29 cellular contexts compared by ENCODE assay signal in genomic region chr4:48369248-48369647, GRCh38. TPM values are rescaled to one million over a fixed set of nuclear protein-coding genes. Genes with fewer than 3 reads are reported as not detected.
DNase-seq lines count a peak whose midpoint lies in the region; ATAC-seq, FAIRE-seq and TF ChIP-seq lines count a peak whose summit lies in the region.
"Had no signal": no experiment of that assay in that cellular context is flagged by ENCODE, and none has a peak within 500 bp of the region (broad histone marks: within the 10 kb centered on the region; RNA-seq: fewer than 3 reads in every experiment).

No MANE protein-coding gene starts in this region.

- peaks cover 15% of the 10 kb centered on the region for H3K36me3 Mint-ChIP-seq in CD8-positive, alpha-beta T cell
- H3K36me3 Mint-ChIP-seq in HFFc6 (ENCODE audit: low read depth), result no peaks in the 10 kb centered on the region

- no peak for ATAC-seq in CD8-positive, alpha-beta T cell
- ATAC-seq in GM12878, result no peak
- no peak for ATAC-seq in right cardiac atrium
- ATAC-seq in GM21717 (IDR thresholded peaks at IDR 0.05; ENCODE audit: unreplicated experiment), result no peak
- ATAC-seq: activated CD8-positive, alpha-beta memory T cell treated with anti-CD3 and anti-CD28 coated beads, Interleukin-2, amount 10 ng/mL, durations not matched to agents 7 days and 5 days; stimulated activated naive B cell treated with anti-CD40 and anti-IgM and Interleukin-4, amounts not matched to agents 10 μg/mL and 1 μg/mL and 100 μg/mL, for 72 hours had no signal

- H3K4me1 ChIP-seq in CD8-positive, alpha-beta T cell (ENCODE audit: insufficient read depth, low read length), result peaks cover 10% of the 10 kb centered on the region
- H3K4me1 ChIP-seq in GM12878 (ENCODE audit: control insufficient read depth, insufficient read depth, low read length), result no peaks in the 10 kb centered on the region
- no peaks in the 10 kb centered on the region for H3K4me1 ChIP-seq in right cardiac atrium (ENCODE audit: control insufficient read depth, insufficient read depth, low read length)
- H3K4me1 ChIP-seq: testis had no signal

- no peaks in the 10 kb centered on the region for H3K9me3 ChIP-seq in CD8-positive, alpha-beta T cell (ENCODE audit: low read length)
- H3K9me3 ChIP-seq in GM12878 (replicated peaks; ENCODE audit: control insufficient read depth, insufficient read depth, low read length), result no peaks in the 10 kb centered on the region; the same call in 2 of the 3 replicates
- no peaks in the 10 kb centered on the region for H3K9me3 ChIP-seq in right cardiac atrium (ENCODE audit: control insufficient read depth, low read length)
- H3K9me3 ChIP-seq: testis had no signal

- no peak overlapping the region for H2AFZ ChIP-seq in GM12878 (ENCODE audit: control insufficient read depth, low read depth, low read length)

- H3K4me2 ChIP-seq in GM12878 (ENCODE audit: control insufficient read depth, insufficient read depth), result no peak overlapping the region
- H3K4me2 ChIP-seq: BLaER1, KMS-11 had no signal

- no peaks in the 10 kb centered on the region for H3K27me3 ChIP-seq in CD8-positive, alpha-beta T cell (ENCODE audit: insufficient read depth, low read length)
- H3K27me3 ChIP-seq in GM12878 (replicated peaks in 1 of 2; ENCODE audit: control insufficient read depth in 2 of 2, insufficient read depth in 2 of 2, low read length in 1 of 2), result no peaks in the 10 kb centered on the region
- no peaks in the 10 kb centered on the region for H3K27me3 ChIP-seq in right cardiac atrium (ENCODE audit: control insufficient read depth, insufficient read depth)
- H3K27me3 ChIP-seq: BLaER1, cardiac muscle cell, testis had no signal

- peaks cover 12% of the 10 kb centered on the region for H3K79me2 ChIP-seq in GM12878 (ENCODE audit: control insufficient read depth, insufficient read depth, low read length)

- H3K9ac ChIP-seq in GM12878 (ENCODE audit: control insufficient read depth, insufficient read depth, low read length), result no peak overlapping the region
- H3K9ac ChIP-seq: BLaER1, KMS-11 had no signal

- no peaks in the 10 kb centered on the region for H4K20me1 ChIP-seq in GM12878 (ENCODE audit: control insufficient read depth, insufficient read depth)

- TF ChIP-seq EP300 in GM12878 (IDR thresholded peaks at IDR 0.05; ENCODE audit: borderline replicate concordance in 1 of 2, control insufficient read depth in 1 of 2, low read depth in 2 of 2, low read length in 2 of 2), result no peak

- H3K9me3 Mint-ChIP-seq in CD8-positive, alpha-beta T cell, result no peaks in the 10 kb centered on the region
- peaks cover 5% of the 10 kb centered on the region; the same call in 1 of the 2 replicates for H3K9me3 Mint-ChIP-seq in HFFc6
- H3K9me3 Mint-ChIP-seq: stimulated activated naive B cell treated with anti-CD40 and anti-IgM and Interleukin-4, amounts not matched to agents 10 μg/mL and 1 μg/mL and 100 μg/mL, for 72 hours had no signal

- SMC1A ChIA-PET in GM12878 (lab: Charles Lee; ENCODE audit: uncharacterized antibody, unreplicated experiment), result interaction anchor here (0.8 to 4.4 kb wide), 4 partner anchors 12 to 25 kb away, joined by 3 to 26 read pairs (median 6); no protein-coding TSS in a partner anchor

- POLR2A ChIA-PET in CD8-positive, alpha-beta T cell (lab: Charles Lee), result no interaction called here
- POLR2A ChIA-PET in GM12878 (lab: Charles Lee), result no interaction called here

- peak; percentile 65 for FAIRE-seq in GM12878 (lab: Jason Lieb, UNC)
- FAIRE-seq: urothelium cell line had no signal

- no peaks in the 10 kb centered on the region for H3K36me3 ChIP-seq in CD8-positive, alpha-beta T cell (ENCODE audit: insufficient read depth, low read length)
- H3K36me3 ChIP-seq in GM12878 (ENCODE audit: control insufficient read depth in 2 of 2, insufficient read depth in 2 of 2, low read length in 1 of 2), result no peaks in the 10 kb centered on the region; a peak in 1 of 4 replicates
- H3K36me3 ChIP-seq: cardiac muscle cell had no signal

- RAD21 ChIA-PET in GM12878 (lab: Charles Lee; ENCODE audit: unreplicated experiment), result interaction anchor here (1.5 to 1.8 kb wide), 2 partner anchors 25 to 27 kb away, joined by 6 to 7 read pairs; partner anchors contain the start of gene SLAIN2

- intact Hi-C loops in CD8-positive, alpha-beta T cell (cut with DNase I, micrococcal nuclease), result loop anchor here in 1 of 2 experiments (2.0 kb wide), 1 partner anchor 16 kb away; no protein-coding TSS in a partner anchor
- intact Hi-C loops in GM12878 (cut with micrococcal nuclease; ENCODE audit: unreplicated experiment), result no loop called here
- intact Hi-C loops in right cardiac atrium (cut with DNase I), result no loop called here

- no peak overlapping the region for H3K4me3 Mint-ChIP-seq in CD8-positive, alpha-beta T cell
- H3K4me3 Mint-ChIP-seq in HFFc6, result peak overlapping the region; percentile 30
- H3K4me3 Mint-ChIP-seq: activated CD8-positive, alpha-beta memory T cell treated with anti-CD3 and anti-CD28 coated beads, Interleukin-2, amount 10 ng/mL, durations not matched to agents 7 days and 5 days; stimulated activated naive B cell treated with anti-CD40 and anti-IgM and Interleukin-4, amounts not matched to agents 10 μg/mL and 1 μg/mL and 100 μg/mL, for 72 hours had no signal

- DNase-seq in CD8-positive, alpha-beta T cell, result no peak
- DNase-seq in HFFc6, result no peak
- DNase-seq in GM12878 (ENCODE audit: low read depth, low spot score), result no peak
- DNase-seq in lung microvascular endothelial cell (ENCODE audit: low read depth in 2 of 2), result peak; percentile 13 to 47
- DNase-seq in NOMO-1 treated with dmso at 0.1 percent for 144 hours (lab: John Stamatoyannopoulos, UW; ENCODE audit: unreplicated experiment), result no peak
- DNase-seq in right cardiac atrium, result no peak
- DNase-seq in KBM-7, result no peak
- DNase-seq: activated CD4-positive, alpha-beta T cell treated with anti-CD3 and anti-CD28 coated beads, Interleukin-2, amount 50 U/mL, for 1 hour; activated CD8-positive, alpha-beta memory T cell treated with anti-CD3 and anti-CD28 coated beads, Interleukin-2, amount 10 ng/mL, durations not matched to agents 7 days and 5 days; activated naive CD4-positive, alpha-beta T cell treated with anti-CD3 and anti-CD28 coated beads, Interleukin-2, amount 50 U/mL, for 16 hours; amygdala; COR-L47; DND-41; head of caudate nucleus; MV-4-11; NCI-H2171 treated with DMSO at 0.1 percent for 48 hours; NCI-H526; nucleus accumbens; RPMI8226; stimulated activated CD4-positive, alpha-beta T cell treated with anti-CD3 and anti-CD28 coated beads, Interleukin-4, amount 100 ng/mL, for 1 hour; stimulated activated naive B cell treated with anti-CD40 and anti-IgM and Interleukin-4, amounts not matched to agents 10 μg/mL and 1 μg/mL and 100 μg/mL, for 72 hours; T-helper 2 cell; testis; WERI-Rb-1 had no signal

- H3K4me3 ChIP-seq in CD8-positive, alpha-beta T cell (ENCODE audit: low read depth, low read length), result no peak overlapping the region
- no peak overlapping the region for H3K4me3 ChIP-seq in GM12878
- H3K4me3 ChIP-seq in right cardiac atrium (ENCODE audit: low read length), result no peak overlapping the region
- H3K4me3 ChIP-seq: BLaER1, cardiac muscle cell, testis had no signal

- CTCF ChIA-PET in CD8-positive, alpha-beta T cell (lab: Charles Lee), result no interaction called here
- CTCF ChIA-PET in GM12878 (lab: Yijun Ruan, JAX), result no interaction called here

- TF ChIP-seq POLR2A in GM12878 (IDR thresholded peaks at IDR 0.05; ENCODE audit: low read depth, low read length), result no peak

- no TSS peak for BruUV-seq in GM12878 (replicated peaks; lab: Mats Ljungman, UMichigan)

- H3K27ac ChIP-seq in CD8-positive, alpha-beta T cell (ENCODE audit: low read depth, low read length), result no peak overlapping the region
- no peak overlapping the region for H3K27ac ChIP-seq in GM12878 (ENCODE audit: control insufficient read depth, insufficient read depth)
- no peak overlapping the region for H3K27ac ChIP-seq in right cardiac atrium (ENCODE audit: low read length)
- H3K27ac ChIP-seq: BLaER1, cardiac muscle cell, KMS-11, testis, WERI-Rb-1 had no signal

- H3K27me3 Mint-ChIP-seq in CD8-positive, alpha-beta T cell (ENCODE audit: low read depth), result no peaks in the 10 kb centered on the region
- H3K27me3 Mint-ChIP-seq in HFFc6 (ENCODE audit: insufficient read depth), result no peaks in the 10 kb centered on the region; the same call in 1 of the 2 replicates
- H3K27me3 Mint-ChIP-seq: activated CD8-positive, alpha-beta memory T cell treated with anti-CD3 and anti-CD28 coated beads, Interleukin-2, amount 10 ng/mL, durations not matched to agents 7 days and 5 days; stimulated activated naive B cell treated with anti-CD40 and anti-IgM and Interleukin-4, amounts not matched to agents 10 μg/mL and 1 μg/mL and 100 μg/mL, for 72 hours had no signal

- in situ Hi-C loops in GM12878 (cut with MboI), result no loop called here
- in situ Hi-C loops in KBM-7 (cut with MboI; ENCODE audit: low pct_unique_long_range_greater_than_20kb, low sequenced_read_pairs), result no loop called here

- peak overlapping the region; percentile 25 for H3K27ac Mint-ChIP-seq in CD8-positive, alpha-beta T cell
- peak overlapping the region; percentile 39 for H3K27ac Mint-ChIP-seq in HFFc6
- H3K27ac Mint-ChIP-seq: activated CD8-positive, alpha-beta memory T cell treated with anti-CD3 and anti-CD28 coated beads, Interleukin-2, amount 10 ng/mL, durations not matched to agents 7 days and 5 days; stimulated activated naive B cell treated with anti-CD40 and anti-IgM and Interleukin-4, amounts not matched to agents 10 μg/mL and 1 μg/mL and 100 μg/mL, for 72 hours had no signal

- H3K4me1 Mint-ChIP-seq in CD8-positive, alpha-beta T cell (ENCODE audit: low read depth), result peaks cover 58% of the 10 kb centered on the region
- peaks cover 45% of the 10 kb centered on the region for H3K4me1 Mint-ChIP-seq in HFFc6 (ENCODE audit: low read depth)

- TF ChIP-seq RAD21 in GM12878 (IDR thresholded peaks at IDR 0.05; ENCODE audit: insufficient read depth, low read depth, low read length), result no peak

- no peak for TF ChIP-seq CTCF in CD8-positive, alpha-beta T cell (IDR thresholded peaks at IDR 0.05)
- TF ChIP-seq CTCF in HFFc6 (IDR thresholded peaks at IDR 0.05) (no peak), GM12878 (IDR thresholded peaks at IDR 0.05 in 2 of 3, conservative IDR thresholded peaks at IDR 0.05 in 1 of 3; ENCODE audit: control insufficient read depth in 2 of 3, extremely low read depth in 1 of 3, insufficient read depth in 1 of 3, low read depth in 3 of 3, low read length in 3 of 3) (no peak)

- WGBS in GM12878 (ENCODE audit: insufficient coverage, insufficient replicate concordance, low lambda C conversion rate, missing lambda C conversion rate), result 26% methylated on average over 2 of the region's 2 CpGs
- WGBS in right cardiac atrium, result 32% methylated on average over 2 of the region's 2 CpGs

RNA-seq across cellular contexts. Expression of gene SLAIN2, which starts 27.9 kb away (rescaled TPM):
- total RNA-seq in CD8-positive, alpha-beta T cell, result 10 to 100 TPM; 62.4 to 76.5 TPM
- 100 to 1,000 TPM in 5 of 6 experiments, 10 to 100 TPM in 1; 93.7 to 136 (median 114) TPM for total RNA-seq in HFFc6 (2021; fragmentation: NEBNext Ultra II Directional; extraction: Animal tissue kit (Norgen Biotek cat#: 25700))
- total RNA-seq in GM12878 (2013; cell fraction: nucleolus; rRNA removed), result 28.9 and 40.8 TPM in 2 replicates
- total RNA-seq in GM12878 (2014; rRNA removed) (11.4 and 17.5 TPM in 2 replicates), GM12878 (2014; rRNA removed; fragmentation: Illumina TruSeq; extraction: Trizol) (36.7 and 38.5 TPM in 2 replicates), GM12878 (2021) (34.8 and 39.2 TPM in 2 replicates), lung microvascular endothelial cell (16.8 and 18.5 TPM in 2 replicates), right cardiac atrium (100 to 1,000 TPM; 119 to 123 (median 120) TPM)
- polyA plus RNA-seq in GM12878 (2011; ENCODE audit: low read depth), result 32.5 TPM
- polyA plus RNA-seq in GM12878 (2011; rRNA removed) (24.3 and 26.1 TPM in 2 replicates), GM12878 (2014; fragmentation: Illumina TruSeq; extraction: Trizol) (73.5 and 96.6 TPM in 2 replicates), GM12878 (2014; fragmentation: Nextera tagmentation; extraction: Ambion mirVana) (1 to 10 TPM; 4.3 to 6.0 TPM), GM12878 (2014; rRNA removed) (13.5 and 13.8 TPM in 2 replicates), GM12878 (2016; fragmentation: Nextera tagmentation; extraction: Ambion mirVana) (10 to 100 TPM; 26.6 to 28.9 TPM), right cardiac atrium (46.1 TPM)
- 19.2 and 19.7 TPM in 2 replicates for polyA plus RNA-seq in GM12878 (2011; cell fraction: cytosol; rRNA removed)
- polyA plus RNA-seq in GM12878 (2011; cell fraction: nucleus; rRNA removed), result 6.2 and 13.6 TPM in 2 replicates
- polyA plus RNA-seq in GM12878 (2012), result 28.0 and 28.8 TPM in 2 replicates
- 23.3 and 38.5 TPM in 2 replicates for polyA minus RNA-seq in GM12878 (2011; rRNA and poly(A)+ RNA removed)
- polyA minus RNA-seq in GM12878 (2011; cell fraction: cytosol; rRNA and poly(A)+ RNA removed), result 10.8 and 13.3 TPM in 2 replicates
- 10.9 and 35.0 TPM in 2 replicates for polyA minus RNA-seq in GM12878 (2011; cell fraction: nucleus; rRNA and poly(A)+ RNA removed)

Comparison
In these comparisons a context has a peak if more than half of its experiments do, and no peak if none do; other contexts are left out.
1. DNase-seq: peak in lung microvascular endothelial cell (2 of 2); none in CD8-positive, alpha-beta T cell (0 of 7), HFFc6 (single experiment), GM12878 (single experiment), NOMO-1 treated with dmso at 0.1 percent for 144 hours (single experiment), right cardiac atrium (0 of 3) and KBM-7 (single experiment).